In the genomic region with DNA sequence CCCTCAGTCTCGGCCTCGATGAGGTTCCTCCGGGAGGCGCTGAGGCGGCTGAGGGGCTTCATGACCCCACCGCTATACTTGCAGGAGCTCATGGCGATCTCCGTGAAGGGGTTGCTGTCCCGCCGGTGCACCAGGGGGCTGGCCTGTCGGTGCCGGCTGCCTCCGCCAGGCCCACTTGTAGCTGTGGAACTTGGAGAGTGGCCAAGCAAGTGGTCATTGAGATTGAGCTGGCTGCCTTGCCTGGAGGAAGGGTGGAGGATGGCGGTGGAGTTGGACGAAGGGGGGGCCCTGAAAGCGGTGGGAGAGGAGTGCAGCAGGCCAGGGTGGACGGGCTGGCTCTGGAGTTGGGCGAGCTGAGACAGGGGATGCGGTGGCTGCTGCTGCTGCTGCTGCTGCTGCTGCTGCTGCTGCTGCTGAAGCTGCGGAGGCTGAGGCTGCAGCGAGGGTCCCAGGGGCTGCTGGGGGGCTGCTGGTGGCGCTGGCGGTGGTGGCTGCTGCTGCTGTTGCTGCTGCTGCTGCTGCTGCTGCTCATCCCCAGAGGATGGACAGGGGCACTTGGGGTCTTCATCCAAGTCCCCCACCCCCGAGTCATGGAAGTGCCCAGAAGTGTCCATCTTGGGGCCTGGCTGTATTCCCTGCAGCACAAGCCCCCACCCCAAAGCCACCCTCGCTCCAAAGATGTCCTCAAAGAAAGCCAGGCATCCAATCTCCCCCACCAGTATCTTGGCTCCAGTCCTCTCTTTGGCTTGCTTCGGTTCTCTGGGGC, we compare ENCODE assay signal across 8 cellular contexts. TPM values are rescaled to one million over a fixed set of nuclear protein-coding genes. Genes with fewer than 3 reads are reported as not detected.
DNase-seq lines count a peak whose midpoint lies in the region; ATAC-seq, FAIRE-seq and TF ChIP-seq lines count a peak whose summit lies in the region.

No MANE protein-coding gene starts in this region.

- no peaks in the 10 kb centered on the region for H4K20me1 ChIP-seq in astrocyte (ENCODE audit: insufficient read depth, low read length)

- H3K36me3 Mint-ChIP-seq in activated CD4-positive, alpha-beta T cell treated with anti-CD3 and anti-CD28 coated beads, Interleukin-2, amount 10 ng/mL, durations not matched to agents 24 days and 14 days (ENCODE audit: low read depth), result no peaks in the 10 kb centered on the region
- no peaks in the 10 kb centered on the region for H3K36me3 Mint-ChIP-seq in astrocyte (ENCODE audit: low read depth, unreplicated experiment)
- H3K36me3 Mint-ChIP-seq in type B pancreatic cell, result no peaks in the 10 kb centered on the region

- ATAC-seq in left lung, result peak; percentile 63
- ATAC-seq in HG03097 (IDR thresholded peaks at IDR 0.05; ENCODE audit: low FRiP score, unreplicated experiment), result no peak
- no peak for ATAC-seq in GM19455 (IDR thresholded peaks at IDR 0.05; ENCODE audit: unreplicated experiment)

- H3K9me3 Mint-ChIP-seq in activated CD4-positive, alpha-beta T cell treated with anti-CD3 and anti-CD28 coated beads, Interleukin-2, amount 10 ng/mL, durations not matched to agents 24 days and 14 days, result no peaks in the 10 kb centered on the region
- H3K9me3 Mint-ChIP-seq in astrocyte (ENCODE audit: unreplicated experiment), result no peaks in the 10 kb centered on the region
- no peaks in the 10 kb centered on the region for H3K9me3 Mint-ChIP-seq in type B pancreatic cell

- H3K4me3 ChIP-seq in astrocyte (ENCODE audit: insufficient read depth, low read depth, low read length) (peak overlapping the region; percentile 42), left lung (peak overlapping the region; percentile 12 to 22)

- peaks cover 39% of the 10 kb centered on the region for H3K4me1 ChIP-seq in astrocyte (ENCODE audit: insufficient read depth, low read length)
- peaks cover 13 to 28% of the 10 kb centered on the region in 2 donors for H3K4me1 ChIP-seq in left lung

- no peak for FAIRE-seq in astrocyte (lab: Jason Lieb, UNC)

- H3K9me3 ChIP-seq in astrocyte (ENCODE audit: insufficient read depth, low read depth, low read length) (no peaks in the 10 kb centered on the region), left lung (no peaks in the 10 kb centered on the region)

- intact Hi-C loops in activated CD4-positive, alpha-beta T cell treated with anti-CD3 and anti-CD28 coated beads, Interleukin-2, amount 10 ng/mL, durations not matched to agents 24 days and 14 days (cut with micrococcal nuclease), result loop anchor here (5.0 kb wide), 2 partner anchors 102 to 122 kb away; no protein-coding TSS in a partner anchor
- intact Hi-C loops in left lung (cut with DNase I), result loop anchor here in 1 of 2 donors (10.0 kb wide), 1 partner anchor 305 kb away; a partner anchor contains a TSS

- H3K4me3 Mint-ChIP-seq in activated CD4-positive, alpha-beta T cell treated with anti-CD3 and anti-CD28 coated beads, Interleukin-2, amount 10 ng/mL, durations not matched to agents 24 days and 14 days, result peak overlapping the region; percentile 53
- peak overlapping the region; percentile 68 for H3K4me3 Mint-ChIP-seq in astrocyte (ENCODE audit: unreplicated experiment)
- H3K4me3 Mint-ChIP-seq in type B pancreatic cell, result peak overlapping the region; percentile 87

- peaks cover 41% of the 10 kb centered on the region for H3K4me1 Mint-ChIP-seq in activated CD4-positive, alpha-beta T cell treated with anti-CD3 and anti-CD28 coated beads, Interleukin-2, amount 10 ng/mL, durations not matched to agents 24 days and 14 days
- H3K4me1 Mint-ChIP-seq in astrocyte (ENCODE audit: low read depth, unreplicated experiment) (peaks cover 16% of the 10 kb centered on the region), type B pancreatic cell (ENCODE audit: unreplicated experiment) (peaks cover 46% of the 10 kb centered on the region)

- H3K36me3 ChIP-seq in astrocyte (ENCODE audit: insufficient read depth, low read length) (no peaks in the 10 kb centered on the region), left lung (no peaks in the 10 kb centered on the region)

- no peak for DNase-seq in activated CD4-positive, alpha-beta T cell treated with anti-CD3 and anti-CD28 coated beads, Interleukin-2, amount 10 ng/mL, durations not matched to agents 24 days and 14 days
- no peak for DNase-seq in activated CD4-positive, alpha-beta T cell treated with anti-CD3 and anti-CD28 coated beads, Interleukin-2, amount 50 U/mL, for 48 hours
- DNase-seq in astrocyte (ENCODE audit: low read depth) (peak; percentile 42), left lung (peak in 1 of 2 donors; percentile 61), type B pancreatic cell (ENCODE audit: extremely low spot score, unreplicated experiment) (no peak), kidney glomerular epithelial cell (lab: John Stamatoyannopoulos, UW) (no peak)

- H3K27me3 Mint-ChIP-seq in activated CD4-positive, alpha-beta T cell treated with anti-CD3 and anti-CD28 coated beads, Interleukin-2, amount 10 ng/mL, durations not matched to agents 24 days and 14 days, result peaks cover 32% of the 10 kb centered on the region
- H3K27me3 Mint-ChIP-seq in astrocyte (ENCODE audit: low read depth, unreplicated experiment), result peaks cover 22% of the 10 kb centered on the region
- H3K27me3 Mint-ChIP-seq in type B pancreatic cell, result peaks cover 39% of the 10 kb centered on the region

- H3K9ac ChIP-seq in astrocyte (ENCODE audit: low read length), result peak overlapping the region; percentile 63

- H2AFZ ChIP-seq in astrocyte (ENCODE audit: low read depth, low read length), result peak overlapping the region; percentile 72

- H3K27ac Mint-ChIP-seq in activated CD4-positive, alpha-beta T cell treated with anti-CD3 and anti-CD28 coated beads, Interleukin-2, amount 10 ng/mL, durations not matched to agents 24 days and 14 days, result no peak overlapping the region
- H3K27ac Mint-ChIP-seq in astrocyte (ENCODE audit: unreplicated experiment), result no peak overlapping the region
- peak overlapping the region; percentile 59 for H3K27ac Mint-ChIP-seq in type B pancreatic cell

- TF ChIP-seq CTCF in astrocyte (IDR thresholded peaks at IDR 0.05; ENCODE audit: insufficient read depth, low read depth, low read length), result no peak
- no peak for TF ChIP-seq CTCF in left lung (IDR thresholded peaks at IDR 0.05)
- no peak for TF ChIP-seq CTCF in type B pancreatic cell (conservative IDR thresholded peaks at IDR 0.05)

- H3K27me3 ChIP-seq in astrocyte (ENCODE audit: insufficient read depth, low read length) (peaks cover 9% of the 10 kb centered on the region), left lung (peaks cover 6 to 44% of the 10 kb centered on the region in 2 donors)

- H3K27ac ChIP-seq in astrocyte (ENCODE audit: low read depth, low read length), result no peak overlapping the region
- no peak overlapping the region for H3K27ac ChIP-seq in left lung

- peak overlapping the region; percentile 82 for H3K4me2 ChIP-seq in astrocyte (ENCODE audit: low read length)

- H3K79me2 ChIP-seq in astrocyte (ENCODE audit: insufficient read depth, low read length), result no peaks in the 10 kb centered on the region

RNA-seq across cellular contexts. Expression of a gene that starts 0.5 kb away (rescaled TPM):
- 0.35 and 0.54 TPM in 2 replicates for total RNA-seq in activated CD4-positive, alpha-beta T cell treated with anti-CD3 and anti-CD28 coated beads, Interleukin-2, amount 10 ng/mL, durations not matched to agents 24 days and 14 days
- 0.46 and 0.66 TPM in 2 replicates for total RNA-seq in astrocyte
- total RNA-seq in left lung, result 1 to 10 TPM; 1.9 to 2.2 TPM
- total RNA-seq in type B pancreatic cell (ENCODE audit: low replicate concordance), result 0.45 and 3.8 TPM in 2 replicates
